ENCODE assay signal across 8 cellular contexts in genomic region chr1:89820423-89821321, GRCh38. TPM values are rescaled to one million over a fixed set of nuclear protein-coding genes. Genes with fewer than 3 reads are reported as not detected.
DNase-seq lines count a peak whose midpoint lies in the region; ATAC-seq and TF ChIP-seq lines count a peak whose summit lies in the region.

TSS of gene LRRC8D (plus strand) at chr1:89821032. CDS start at chr1:89933069, 112,037 bp downstream.

- H3K27ac ChIP-seq in mesodermal cell (ENCODE audit: low read depth, low read length, severe bottlenecking): no peak within 1 kb of the TSS

- CTCF ChIA-PET in Caco-2 (lab: Charles Lee): interaction anchor here (1.7 kb wide), 1 partner anchor 12 kb away, joined by 7 read pairs; no protein-coding TSS in a partner anchor
- CTCF ChIA-PET in activated CD8-positive, alpha-beta memory T cell treated with anti-CD3 and anti-CD28 coated beads, Interleukin-2, amount 10 ng/mL, durations not matched to agents 7 days and 5 days (lab: Charles Lee): interaction anchor here (1.0 to 3.2 kb wide), 6 partner anchors 8 to 39 kb away, joined by 3 to 23 read pairs (median 4); no protein-coding TSS in a partner anchor

- 0 to 3% methylated on average over 45 to 71 of the region's 82 CpGs for WGBS in mesodermal cell (ENCODE audit: insufficient coverage in 2 of 2), 2 experiments

- H3K4me3 ChIP-seq in Caco-2 (ENCODE audit: low read depth, low read length): peak within 1 kb of the TSS; percentile 82
- H3K4me3 ChIP-seq in mesodermal cell (ENCODE audit: extremely low read depth, insufficient read depth, low read length, poor library complexity, severe bottlenecking): peak within 1 kb of the TSS; percentile 71

- peak within 1 kb of the TSS; percentile 92 for H3K4me3 Mint-ChIP-seq in Caco-2 (ENCODE audit: unreplicated experiment)
- peak within 1 kb of the TSS; percentile 76 for H3K4me3 Mint-ChIP-seq in activated CD8-positive, alpha-beta memory T cell treated with anti-CD3 and anti-CD28 coated beads, Interleukin-2, amount 10 ng/mL, durations not matched to agents 7 days and 5 days

- no peaks in the 10 kb centered on the region for H3K27me3 Mint-ChIP-seq in Caco-2 (ENCODE audit: insufficient read depth, unreplicated experiment)
- H3K27me3 Mint-ChIP-seq in activated CD8-positive, alpha-beta memory T cell treated with anti-CD3 and anti-CD28 coated beads, Interleukin-2, amount 10 ng/mL, durations not matched to agents 7 days and 5 days: peaks cover 8% of the 10 kb centered on the region

- no peak for TF ChIP-seq CTCF in Caco-2 (IDR thresholded peaks at IDR 0.05; ENCODE audit: insufficient read depth in 1 of 2, low read depth in 1 of 2, low read length in 1 of 2, severe bottlenecking in 1 of 2, unreplicated experiment in 1 of 2)

- H3K4me1 Mint-ChIP-seq in Caco-2 (ENCODE audit: low read depth, unreplicated experiment): peaks cover 22% of the 10 kb centered on the region
- peaks cover 23% of the 10 kb centered on the region for H3K4me1 Mint-ChIP-seq in activated CD8-positive, alpha-beta memory T cell treated with anti-CD3 and anti-CD28 coated beads, Interleukin-2, amount 10 ng/mL, durations not matched to agents 7 days and 5 days

- H3K9me3 ChIP-seq in Caco-2 (no peaks in the 10 kb centered on the region), mesodermal cell (ENCODE audit: control insufficient read depth, low read length) (no peaks in the 10 kb centered on the region)

- peak; percentile 57 for ATAC-seq in GM19468 (IDR thresholded peaks at IDR 0.05; ENCODE audit: extremely low read depth, unreplicated experiment)
- ATAC-seq in activated CD8-positive, alpha-beta memory T cell treated with anti-CD3 and anti-CD28 coated beads, Interleukin-2, amount 10 ng/mL, durations not matched to agents 7 days and 5 days: peak; percentile 83

- in situ Hi-C loops in endometrial microvascular endothelial cells (cut with HindIII; ENCODE audit: inconsistent ontology term, low pct_unique_long_range_greater_than_20kb, low sequenced_read_pairs): no loop called here

- no peaks in the 10 kb centered on the region for H3K27me3 ChIP-seq in Caco-2 (replicated peaks; ENCODE audit: control insufficient read depth, insufficient read depth, low read length)

- H3K36me3 ChIP-seq in Caco-2 (ENCODE audit: control insufficient read depth, insufficient read depth, low read length) (no peaks in the 10 kb centered on the region), mesodermal cell (ENCODE audit: control insufficient read depth, insufficient read depth, low read length) (no peaks in the 10 kb centered on the region)

- POLR2A ChIA-PET in Caco-2 (lab: Charles Lee): interaction anchor here (0.5 to 2.4 kb wide), 3 partner anchors 12 to 121 kb away, joined by 3 to 20 read pairs (median 3); no protein-coding TSS in a partner anchor

- H3K27ac Mint-ChIP-seq in Caco-2 (ENCODE audit: unreplicated experiment): peak within 1 kb of the TSS; percentile 90
- peak within 1 kb of the TSS; percentile 55 for H3K27ac Mint-ChIP-seq in activated CD8-positive, alpha-beta memory T cell treated with anti-CD3 and anti-CD28 coated beads, Interleukin-2, amount 10 ng/mL, durations not matched to agents 7 days and 5 days

- no peaks in the 10 kb centered on the region for H3K36me3 Mint-ChIP-seq in Caco-2 (ENCODE audit: insufficient read depth, unreplicated experiment)
- peaks cover 3% of the 10 kb centered on the region for H3K36me3 Mint-ChIP-seq in activated CD8-positive, alpha-beta memory T cell treated with anti-CD3 and anti-CD28 coated beads, Interleukin-2, amount 10 ng/mL, durations not matched to agents 7 days and 5 days

- no peaks in the 10 kb centered on the region for H3K9me3 Mint-ChIP-seq in Caco-2 (ENCODE audit: unreplicated experiment)
- no peaks in the 10 kb centered on the region for H3K9me3 Mint-ChIP-seq in activated CD8-positive, alpha-beta memory T cell treated with anti-CD3 and anti-CD28 coated beads, Interleukin-2, amount 10 ng/mL, durations not matched to agents 7 days and 5 days (ENCODE audit: low read depth)

- peaks cover 14% of the 10 kb centered on the region for H3K4me1 ChIP-seq in Caco-2
- H3K4me1 ChIP-seq in mesodermal cell (ENCODE audit: control insufficient read depth, insufficient read depth, low read length, poor library complexity, severe bottlenecking): peaks cover 5% of the 10 kb centered on the region

- DNase-seq in Caco-2: peak; percentile 83 to 87
- DNase-seq in HPDE6-E6E7 (ENCODE audit: extremely low spot score): peak; percentile 79
- DNase-seq in NOMO-1 (lab: John Stamatoyannopoulos, UW; ENCODE audit: unreplicated experiment in 2 of 2): peak; percentile 81 to 89
- peak; percentile 78 for DNase-seq in activated CD8-positive, alpha-beta memory T cell treated with anti-CD3 and anti-CD28 coated beads, Interleukin-2, amount 10 ng/mL, durations not matched to agents 7 days and 5 days
- peak; percentile 59 to 65 for DNase-seq in stimulated activated CD8-positive, alpha-beta memory T cell treated with anti-CD3 and anti-CD28 coated beads, Interleukin-15, amount 100 ng/mL, for 48 hours (ENCODE audit: low read depth in 2 of 2)

- TSS peak; percentile 72 for BruUV-seq in Caco-2 (replicated peaks; lab: Mats Ljungman, UMichigan)

- intact Hi-C loops in Caco-2 (cut with micrococcal nuclease; ENCODE audit: unreplicated experiment): loop anchor here (1.0 kb wide), 2 partner anchors 12 to 167 kb away; no protein-coding TSS in a partner anchor

RNA-seq across cellular contexts. Expression of gene LRRC8D, which starts in this region (rescaled TPM):
- total RNA-seq in Caco-2 (2022) (34.4 and 39.4 TPM in 2 replicates), endometrial microvascular endothelial cells (ENCODE audit: inconsistent ontology term) (28.3 TPM)
- total RNA-seq in activated CD8-positive, alpha-beta memory T cell treated with anti-CD3 and anti-CD28 coated beads, Interleukin-2, amount 10 ng/mL, durations not matched to agents 7 days and 5 days: 10 to 100 TPM; 19.2 to 27.7 TPM
- 15.8 TPM for polyA plus RNA-seq in mesodermal cell (2013, experiment 1 of 2)
- polyA plus RNA-seq in mesodermal cell (2013, experiment 2 of 2): 13.2 TPM
